ENCODE assay signal across 19 cellular contexts in the genomic region with DNA sequence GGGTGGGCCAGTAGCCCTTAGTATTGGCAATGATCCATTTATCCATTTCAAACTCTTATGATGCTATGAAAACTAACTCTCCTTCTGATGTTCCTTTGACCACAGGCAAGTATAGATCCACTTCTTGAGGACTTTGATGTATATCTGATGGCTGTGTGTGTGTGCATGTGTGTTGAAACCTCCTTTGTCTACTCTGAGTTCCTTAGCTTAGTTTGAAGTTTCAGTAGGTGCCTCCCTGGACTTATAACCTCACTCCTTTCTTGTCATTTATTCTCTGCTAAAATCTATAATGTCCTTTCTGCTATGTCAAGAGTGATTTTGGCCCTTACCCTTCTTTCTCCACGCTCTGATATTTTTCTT.
"Had no signal": no experiment of that assay in that cellular context is flagged by ENCODE, and none has a peak within 500 bp of the region (broad histone marks: within the 10 kb centered on the region; RNA-seq: fewer than 3 reads in every experiment).

No MANE protein-coding gene starts in this region.

- DNase-seq: Kasumi-1; MM.1S; NCI-H1436 treated with DMSO at 0.1 percent for 48 hours; NCI-H1694; NCI-H187 treated with DMSO at 0.1 percent for 48 hours; NCI-H2171 treated with DMSO at 0.1 percent for 48 hours; NCI-H446 treated with DMSO at 0.1 percent for 48 hours; NCI-H526 treated with DMSO at 0.1 percent for 48 hours; NK-92 treated with Interleukin-12 subunit alpha and Interleukin-12 subunit beta, amount 100 ng/mL, for 24 hours; OCI-M1; PC-9; Peyer's patch; Right ventricle myocardium superior; SIG-M5 had no signal

- H3K4me3 ChIP-seq: K562, PC-9, Peyer's patch, SJSA1, SK-N-MC had no signal

- H3K4me1 ChIP-seq: Peyer's patch, SJSA1 had no signal

- H3K36me3 ChIP-seq: Peyer's patch, SJSA1 had no signal

- ATAC-seq: K562 had no signal

- H3K27ac ChIP-seq: HL-60, KMS-11, PC-9, Peyer's patch, SJSA1, SK-N-MC had no signal

- H3K9me3 ChIP-seq: Peyer's patch, SJSA1 had no signal

- H3K27me3 ChIP-seq: Peyer's patch, SJSA1 had no signal
